8 cellular contexts compared by ENCODE assay signal in the genomic region with DNA sequence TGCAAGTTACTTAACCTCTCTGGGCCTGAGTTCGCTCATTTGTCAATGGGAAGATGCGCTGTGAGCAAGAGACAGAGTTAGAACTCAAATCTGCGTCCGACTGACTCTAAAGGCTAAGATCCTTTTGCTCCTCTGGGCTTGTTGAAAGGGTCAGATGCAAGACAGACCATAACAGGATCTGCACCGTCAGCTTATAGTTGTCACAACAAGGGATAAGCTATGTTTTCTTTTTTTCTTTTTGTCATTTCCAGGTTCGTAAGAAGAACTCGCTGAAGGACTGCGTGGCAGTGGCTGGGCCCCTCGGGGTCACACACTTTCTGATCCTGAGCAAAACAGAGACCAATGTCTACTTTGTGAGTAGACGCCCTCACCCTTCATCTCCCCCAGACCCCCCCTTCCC. TPM values are rescaled to one million over a fixed set of nuclear protein-coding genes. Genes with fewer than 3 reads are reported as not detected.
DNase-seq lines count a peak whose midpoint lies in the region; ATAC-seq, FAIRE-seq and TF ChIP-seq lines count a peak whose summit lies in the region.

No MANE protein-coding gene starts in this region.

- no peaks in the 10 kb centered on the region for H3K27me3 Mint-ChIP-seq in activated naive CD4-positive, alpha-beta T cell treated with anti-CD3 and anti-CD28 coated beads for 36 hours (ENCODE audit: low read depth)
- H3K27me3 Mint-ChIP-seq in activated naive CD8-positive, alpha-beta T cell treated with anti-CD3 and anti-CD28 coated beads, Interleukin-2, amount 50 U/mL, for 24 hours = peaks cover 2% of the 10 kb centered on the region

- H4K20me1 ChIP-seq in HepG2 (ENCODE audit: insufficient read depth, low read length) = peaks cover 2% of the 10 kb centered on the region; the same call in 1 of the 2 replicates

- no TSS peak for BruUV-seq in HepG2 (replicated peaks; lab: Mats Ljungman, UMichigan)

- TF ChIP-seq EP300 in HepG2 (IDR thresholded peaks at IDR 0.05; ENCODE audit: low read depth in 2 of 2, low read length in 2 of 2) (no peak), HepG2 (CRISPR knock-in tag; IDR thresholded peaks at IDR 0.05; ENCODE audit: borderline replicate concordance) (no peak), tibial nerve (IDR thresholded peaks at IDR 0.05) (no peak)

- H3K36me3 Mint-ChIP-seq in activated naive CD4-positive, alpha-beta T cell treated with anti-CD3 and anti-CD28 coated beads for 36 hours (ENCODE audit: low read depth) = peaks cover 49% of the 10 kb centered on the region
- H3K36me3 Mint-ChIP-seq in activated naive CD8-positive, alpha-beta T cell treated with anti-CD3 and anti-CD28 coated beads, Interleukin-2, amount 50 U/mL, for 24 hours (ENCODE audit: low read depth) = peaks cover 53% of the 10 kb centered on the region

- H3K9ac ChIP-seq in HepG2 (ENCODE audit: insufficient read depth, low read depth, low read length) = peak overlapping the region; percentile 96

- peak overlapping the region; percentile 94 for H3K4me2 ChIP-seq in HepG2 (ENCODE audit: low read depth, low read length)

- H3K4me3 ChIP-seq in HepG2 (replicated peaks in 1 of 3; ENCODE audit: insufficient read depth in 1 of 3, low read depth in 2 of 3, low read length in 3 of 3) (peak overlapping the region; percentile 76 to 91 (median 91)), tibial nerve (peak overlapping the region in 3 of 4 donors; percentile 74 to 82 (median 77))

- WGBS in HepG2 (ENCODE audit: low lambda C conversion rate) = 76% methylated on average over 10 of the region's 10 CpGs
- WGBS in tibial nerve, 2 donors = 76 to 81% methylated on average over 10 of the region's 10 CpGs

- no peak for TF ChIP-seq RAD21 in HepG2 (CRISPR knock-in tag; IDR thresholded peaks at IDR 0.05)

- POLR2A ChIA-PET in HepG2 (lab: Yijun Ruan, JAX) = no interaction called here

- H3K9me3 Mint-ChIP-seq in activated naive CD4-positive, alpha-beta T cell treated with anti-CD3 and anti-CD28 coated beads for 36 hours = no peaks in the 10 kb centered on the region
- H3K9me3 Mint-ChIP-seq in activated naive CD8-positive, alpha-beta T cell treated with anti-CD3 and anti-CD28 coated beads, Interleukin-2, amount 50 U/mL, for 24 hours = no peaks in the 10 kb centered on the region

- DNase-seq in activated naive CD4-positive, alpha-beta T cell treated with anti-CD3 and anti-CD28 coated beads for 36 hours = no peak
- DNase-seq in activated naive CD4-positive, alpha-beta T cell treated with anti-CD3 and anti-CD28 coated beads, Interleukin-2, amount 50 U/mL, for 16 hours = no peak
- DNase-seq in activated naive CD8-positive, alpha-beta T cell treated with anti-CD3 and anti-CD28 coated beads, Interleukin-2, amount 50 U/mL, for 24 hours = no peak
- DNase-seq in HepG2 (ENCODE audit: low spot score) = no peak
- no peak for DNase-seq in tibial nerve (ENCODE audit: low spot score in 2 of 2)
- DNase-seq in A172 (ENCODE audit: low spot score) = no peak

- ATAC-seq in activated naive CD8-positive, alpha-beta T cell treated with anti-CD3 and anti-CD28 coated beads, Interleukin-2, amount 50 U/mL, for 24 hours = no peak
- ATAC-seq in HepG2 (no peak), GM18867 (IDR thresholded peaks at IDR 0.05; ENCODE audit: unreplicated experiment) (no peak), HG03565 (IDR thresholded peaks at IDR 0.05; ENCODE audit: unreplicated experiment) (no peak)

- no peak for TF ChIP-seq CTCF in HepG2 (CRISPR knock-in tag; IDR thresholded peaks at IDR 0.05)
- TF ChIP-seq CTCF in tibial nerve (IDR thresholded peaks at IDR 0.05) = no peak

- no peaks in the 10 kb centered on the region for H3K9me3 ChIP-seq in HepG2 (ENCODE audit: low read length)
- H3K9me3 ChIP-seq in tibial nerve = no peaks in the 10 kb centered on the region

- H3K27ac Mint-ChIP-seq in activated naive CD4-positive, alpha-beta T cell treated with anti-CD3 and anti-CD28 coated beads for 36 hours = peak overlapping the region; percentile 85
- H3K27ac Mint-ChIP-seq in activated naive CD8-positive, alpha-beta T cell treated with anti-CD3 and anti-CD28 coated beads, Interleukin-2, amount 50 U/mL, for 24 hours = peak overlapping the region; percentile 100

- H2AFZ ChIP-seq in HepG2 (ENCODE audit: low read length) = no peak overlapping the region

- CTCF ChIA-PET in activated naive CD4-positive, alpha-beta T cell treated with anti-CD3 and anti-CD28 coated beads for 36 hours (lab: Charles Lee) = interaction anchor here (0.6 to 4.4 kb wide), 6 partner anchors 8 to 424 kb away, joined by 3 to 20 read pairs (median 6); partner anchors contain the start of gene EIF3G
- CTCF ChIA-PET in HepG2 (lab: Yijun Ruan, JAX; ENCODE audit: low intra/inter-chr PET ratio, low total read pairs) = no interaction called here

- in situ Hi-C loops in HepG2 (cut with HindIII; ENCODE audit: extremely low pct_ligation_motif_present, low pct_unique_long_range_greater_than_20kb) = no loop called here

- peaks cover 19% of the 10 kb centered on the region for H3K79me2 ChIP-seq in HepG2 (ENCODE audit: insufficient read depth, low read length)

- H3K4me1 Mint-ChIP-seq in activated naive CD4-positive, alpha-beta T cell treated with anti-CD3 and anti-CD28 coated beads for 36 hours (ENCODE audit: low read depth) = peaks cover 72% of the 10 kb centered on the region
- peaks cover 85% of the 10 kb centered on the region for H3K4me1 Mint-ChIP-seq in activated naive CD8-positive, alpha-beta T cell treated with anti-CD3 and anti-CD28 coated beads, Interleukin-2, amount 50 U/mL, for 24 hours

- H3K4me1 ChIP-seq in HepG2 (ENCODE audit: insufficient read depth, low read length) (peaks cover 41% of the 10 kb centered on the region), tibial nerve (peaks cover 0 to 26% (median 13%) of the 10 kb centered on the region in 4 donors)

- H3K27ac ChIP-seq in HepG2 (ENCODE audit: extremely low read length, insufficient read depth, low read length) = peak overlapping the region; percentile 82
- no peak overlapping the region for H3K27ac ChIP-seq in tibial nerve

- H3K36me3 ChIP-seq in HepG2 (replicated peaks in 1 of 2; ENCODE audit: control insufficient read depth in 1 of 2, insufficient read depth in 2 of 2, low read length in 2 of 2) = peaks cover 24 to 40% of the 10 kb centered on the region in 2 experiments
- H3K36me3 ChIP-seq in tibial nerve = peaks cover 11 to 50% (median 28%) of the 10 kb centered on the region in 3 donors

- no peak for FAIRE-seq in HepG2 (lab: Jason Lieb, UNC)

- H3K4me3 Mint-ChIP-seq in activated naive CD4-positive, alpha-beta T cell treated with anti-CD3 and anti-CD28 coated beads for 36 hours = peak overlapping the region; percentile 80
- H3K4me3 Mint-ChIP-seq in activated naive CD8-positive, alpha-beta T cell treated with anti-CD3 and anti-CD28 coated beads, Interleukin-2, amount 50 U/mL, for 24 hours = peak overlapping the region; percentile 94

- TF ChIP-seq POLR2A in HepG2 (IDR thresholded peaks at IDR 0.05; ENCODE audit: insufficient read depth in 1 of 2, low read depth in 2 of 2, low read length in 2 of 2) (no peak), tibial nerve (IDR thresholded peaks at IDR 0.05) (no peak)

- H3K27me3 ChIP-seq in HepG2 (ENCODE audit: control insufficient read depth in 1 of 2, insufficient read depth in 2 of 2, low read length in 2 of 2) (no peaks in the 10 kb centered on the region; a peak in 1 of 5 replicates), tibial nerve (no peaks in the 10 kb centered on the region)

- intact Hi-C loops in activated naive CD4-positive, alpha-beta T cell treated with anti-CD3 and anti-CD28 coated beads for 36 hours (cut with micrococcal nuclease) = loop anchor here (5.0 to 10.0 kb wide), 4 partner anchors 228 to 672 kb away; partner anchors contain the start of genes ICAM3, PIN1, RAVER1 and ZNF266
- intact Hi-C loops in HepG2 (cut with micrococcal nuclease; ENCODE audit: unreplicated experiment) = no loop called here

RNA-seq across cellular contexts. Expression of gene PPAN, which starts 1.1 kb away (rescaled TPM):
- total RNA-seq in activated naive CD4-positive, alpha-beta T cell treated with anti-CD3 and anti-CD28 coated beads for 36 hours = 10 to 100 TPM; 59.7 to 60.0 TPM
- total RNA-seq in HepG2 (2016; rRNA removed; fragmentation: Illumina TruSeq; extraction: Trizol) (23.9 and 36.2 TPM in 2 replicates), tibial nerve (10 to 100 TPM; 25.7 to 45.3 (median 35.8) TPM)
- total RNA-seq in HepG2 (2016; cell fraction: cytosol; rRNA removed; fragmentation: Illumina TruSeq; extraction: Trizol; ENCODE audit: low read depth) = 17.2 and 20.8 TPM in 2 replicates
- 22.0 and 41.0 TPM in 2 replicates for total RNA-seq in HepG2 (2016; cell fraction: insoluble cytoplasmic fraction; rRNA removed; fragmentation: Illumina TruSeq; extraction: Trizol)
- 19.3 and 20.0 TPM in 2 replicates for total RNA-seq in HepG2 (2016; cell fraction: membrane; rRNA removed; fragmentation: Illumina TruSeq; extraction: Trizol)
- 29.5 and 36.7 TPM in 2 replicates for total RNA-seq in HepG2 (2016; cell fraction: nucleus; rRNA removed; fragmentation: Illumina TruSeq; extraction: Trizol)
- polyA plus RNA-seq in HepG2 (2011; rRNA removed) = 41.9 and 53.5 TPM in 2 replicates
- 25.0 and 35.7 TPM in 2 replicates for polyA plus RNA-seq in HepG2 (2011; cell fraction: cytosol; rRNA removed)
- 105 and 138 TPM in 2 replicates for polyA plus RNA-seq in HepG2 (2011; cell fraction: nucleus; rRNA removed)
- polyA plus RNA-seq in HepG2 (2012) = 23.5 and 24.7 TPM in 2 replicates
- polyA plus RNA-seq in HepG2 (2016; cell fraction: cytosol; fragmentation: Illumina TruSeq; extraction: Trizol; ENCODE audit: low read depth) = 7.2 and 9.4 TPM in 2 replicates
- polyA plus RNA-seq in HepG2 (2016; cell fraction: insoluble cytoplasmic fraction; fragmentation: Illumina TruSeq; extraction: Trizol; ENCODE audit: low read depth) = 27.4 and 29.3 TPM in 2 replicates
- polyA plus RNA-seq in HepG2 (2016; cell fraction: membrane; fragmentation: Illumina TruSeq; extraction: Trizol; ENCODE audit: low read depth) = 9.2 and 10.0 TPM in 2 replicates
- 78.4 and 87.0 TPM in 2 replicates for polyA plus RNA-seq in HepG2 (2016; cell fraction: nucleus; fragmentation: Illumina TruSeq; extraction: Trizol; ENCODE audit: insufficient read depth, low read depth)
- 133 and 258 TPM in 2 replicates for polyA minus RNA-seq in HepG2 (2011; rRNA and poly(A)+ RNA removed; ENCODE audit: low replicate concordance)
- 18.6 and 19.3 TPM in 2 replicates for polyA minus RNA-seq in HepG2 (2011; cell fraction: cytosol; rRNA and poly(A)+ RNA removed)
- 54.0 and 63.7 TPM in 2 replicates for polyA minus RNA-seq in HepG2 (2011; cell fraction: nucleus; rRNA and poly(A)+ RNA removed)
- 27.6 and 34.6 TPM in 2 replicates for total RNA-seq in A172 (2014; rRNA removed; shearing (Covaris generic))

RNA-seq across cellular contexts. Expression of gene P2RY11, which starts 4.2 kb away (rescaled TPM):
- total RNA-seq in activated naive CD4-positive, alpha-beta T cell treated with anti-CD3 and anti-CD28 coated beads for 36 hours = 10 to 100 TPM; 11.8 to 12.2 TPM
- total RNA-seq in HepG2 (2016; rRNA removed; fragmentation: Illumina TruSeq; extraction: Trizol) (1.5 and 4.0 TPM in 2 replicates), tibial nerve (10 to 100 TPM in 1 of 4 donors, 1 to 10 TPM in 3; 2.1 to 19.5 (median 4.2) TPM)
- 0.44 and 0.51 TPM in 2 replicates for total RNA-seq in HepG2 (2016; cell fraction: cytosol; rRNA removed; fragmentation: Illumina TruSeq; extraction: Trizol; ENCODE audit: low read depth)
- 1.2 and 3.7 TPM in 2 replicates for total RNA-seq in HepG2 (2016; cell fraction: insoluble cytoplasmic fraction; rRNA removed; fragmentation: Illumina TruSeq; extraction: Trizol)
- 1.00 and 1.3 TPM in 2 replicates for total RNA-seq in HepG2 (2016; cell fraction: membrane; rRNA removed; fragmentation: Illumina TruSeq; extraction: Trizol)
- 3.5 and 5.0 TPM in 2 replicates for total RNA-seq in HepG2 (2016; cell fraction: nucleus; rRNA removed; fragmentation: Illumina TruSeq; extraction: Trizol)
- 7.8 and 13.2 TPM in 2 replicates for polyA plus RNA-seq in HepG2 (2011; rRNA removed)
- 3.7 and 6.4 TPM in 2 replicates for polyA plus RNA-seq in HepG2 (2011; cell fraction: cytosol; rRNA removed)
- 54.8 and 89.7 TPM in 2 replicates for polyA plus RNA-seq in HepG2 (2011; cell fraction: nucleus; rRNA removed)
- polyA plus RNA-seq in HepG2 (2012) = 9.0 and 12.8 TPM in 2 replicates
- 0.51 and 0.64 TPM in 2 replicates for polyA plus RNA-seq in HepG2 (2016; cell fraction: cytosol; fragmentation: Illumina TruSeq; extraction: Trizol; ENCODE audit: low read depth)
- polyA plus RNA-seq in HepG2 (2016; cell fraction: insoluble cytoplasmic fraction; fragmentation: Illumina TruSeq; extraction: Trizol; ENCODE audit: low read depth) = 2.7 and 3.1 TPM in 2 replicates
- 0.66 and 0.74 TPM in 2 replicates for polyA plus RNA-seq in HepG2 (2016; cell fraction: membrane; fragmentation: Illumina TruSeq; extraction: Trizol; ENCODE audit: low read depth)
- 26.8 and 36.2 TPM in 2 replicates for polyA plus RNA-seq in HepG2 (2016; cell fraction: nucleus; fragmentation: Illumina TruSeq; extraction: Trizol; ENCODE audit: insufficient read depth, low read depth)
- 18.1 and 21.5 TPM in 2 replicates for polyA minus RNA-seq in HepG2 (2011; rRNA and poly(A)+ RNA removed; ENCODE audit: low replicate concordance)
- polyA minus RNA-seq in HepG2 (2011; cell fraction: cytosol; rRNA and poly(A)+ RNA removed) = 5.4 and 5.5 TPM in 2 replicates
- 8.0 and 12.6 TPM in 2 replicates for polyA minus RNA-seq in HepG2 (2011; cell fraction: nucleus; rRNA and poly(A)+ RNA removed)
- 1.5 and 2.9 TPM in 2 replicates for total RNA-seq in A172 (2014; rRNA removed; shearing (Covaris generic))

RNA-seq across cellular contexts. Expression of gene ANGPTL6, which starts 4.8 kb away (rescaled TPM):
- total RNA-seq in activated naive CD4-positive, alpha-beta T cell treated with anti-CD3 and anti-CD28 coated beads for 36 hours = 10 to 100 TPM; 18.6 to 20.7 TPM
- 0.15 TPM in 1 of 2 replicates, not detected in the other for total RNA-seq in HepG2 (2016; rRNA removed; fragmentation: Illumina TruSeq; extraction: Trizol)
- total RNA-seq in HepG2 (2016; cell fraction: cytosol; rRNA removed; fragmentation: Illumina TruSeq; extraction: Trizol; ENCODE audit: low read depth) = not detected in 2 replicates
- total RNA-seq in HepG2 (2016; cell fraction: insoluble cytoplasmic fraction; rRNA removed; fragmentation: Illumina TruSeq; extraction: Trizol) = 0.24 TPM in 1 of 2 replicates, not detected in the other
- 0.14 TPM in 1 of 2 replicates, not detected in the other for total RNA-seq in HepG2 (2016; cell fraction: membrane; rRNA removed; fragmentation: Illumina TruSeq; extraction: Trizol)
- total RNA-seq in HepG2 (2016; cell fraction: nucleus; rRNA removed; fragmentation: Illumina TruSeq; extraction: Trizol) = 0.31 TPM in 1 of 2 replicates, not detected in the other
- 1.4 and 2.2 TPM in 2 replicates for polyA plus RNA-seq in HepG2 (2011; rRNA removed)
- polyA plus RNA-seq in HepG2 (2011; cell fraction: cytosol; rRNA removed) = 1.8 and 2.1 TPM in 2 replicates
- 4.3 and 5.8 TPM in 2 replicates for polyA plus RNA-seq in HepG2 (2011; cell fraction: nucleus; rRNA removed)
- 0.85 and 1.0 TPM in 2 replicates for polyA plus RNA-seq in HepG2 (2012)
- 0.18 and 0.20 TPM in 2 replicates for polyA plus RNA-seq in HepG2 (2016; cell fraction: cytosol; fragmentation: Illumina TruSeq; extraction: Trizol; ENCODE audit: low read depth)
- 0.16 TPM in 1 of 2 replicates, not detected in the other for polyA plus RNA-seq in HepG2 (2016; cell fraction: insoluble cytoplasmic fraction; fragmentation: Illumina TruSeq; extraction: Trizol; ENCODE audit: low read depth)
- 0.09 TPM in 1 of 2 replicates, not detected in the other for polyA plus RNA-seq in HepG2 (2016; cell fraction: membrane; fragmentation: Illumina TruSeq; extraction: Trizol; ENCODE audit: low read depth)
- 0.70 TPM in 1 of 2 replicates, not detected in the other for polyA plus RNA-seq in HepG2 (2016; cell fraction: nucleus; fragmentation: Illumina TruSeq; extraction: Trizol; ENCODE audit: insufficient read depth, low read depth)
- 0.30 and 0.96 TPM in 2 replicates for polyA minus RNA-seq in HepG2 (2011; rRNA and poly(A)+ RNA removed; ENCODE audit: low replicate concordance)
- 0.53 and 0.89 TPM in 2 replicates for polyA minus RNA-seq in HepG2 (2011; cell fraction: cytosol; rRNA and poly(A)+ RNA removed)
- 0.25 and 0.52 TPM in 2 replicates for polyA minus RNA-seq in HepG2 (2011; cell fraction: nucleus; rRNA and poly(A)+ RNA removed)
- under 1 TPM in 3 of 4 donors, not detected in 1; 0.21 to 0.60 (median 0.22) TPM for total RNA-seq in tibial nerve
- 0.47 and 0.86 TPM in 2 replicates for total RNA-seq in A172 (2014; rRNA removed; shearing (Covaris generic))

RNA-seq across cellular contexts. Expression of gene EIF3G, which starts 12.4 kb away (rescaled TPM):
- 100 to 1,000 TPM; 213 to 222 TPM for total RNA-seq in activated naive CD4-positive, alpha-beta T cell treated with anti-CD3 and anti-CD28 coated beads for 36 hours
- 173 and 206 TPM in 2 replicates for total RNA-seq in HepG2 (2016; rRNA removed; fragmentation: Illumina TruSeq; extraction: Trizol)
- 168 and 195 TPM in 2 replicates for total RNA-seq in HepG2 (2016; cell fraction: cytosol; rRNA removed; fragmentation: Illumina TruSeq; extraction: Trizol; ENCODE audit: low read depth)
- total RNA-seq in HepG2 (2016; cell fraction: insoluble cytoplasmic fraction; rRNA removed; fragmentation: Illumina TruSeq; extraction: Trizol) = 150 and 220 TPM in 2 replicates
- total RNA-seq in HepG2 (2016; cell fraction: membrane; rRNA removed; fragmentation: Illumina TruSeq; extraction: Trizol) = 162 and 175 TPM in 2 replicates
- 111 and 116 TPM in 2 replicates for total RNA-seq in HepG2 (2016; cell fraction: nucleus; rRNA removed; fragmentation: Illumina TruSeq; extraction: Trizol)
- polyA plus RNA-seq in HepG2 (2011; rRNA removed) = 135 and 141 TPM in 2 replicates
- polyA plus RNA-seq in HepG2 (2011; cell fraction: cytosol; rRNA removed) = 116 and 159 TPM in 2 replicates
- 984 and 1,211 TPM in 2 replicates for polyA plus RNA-seq in HepG2 (2011; cell fraction: nucleus; rRNA removed)
- 126 and 143 TPM in 2 replicates for polyA plus RNA-seq in HepG2 (2012)
- 131 and 139 TPM in 2 replicates for polyA plus RNA-seq in HepG2 (2016; cell fraction: cytosol; fragmentation: Illumina TruSeq; extraction: Trizol; ENCODE audit: low read depth)
- polyA plus RNA-seq in HepG2 (2016; cell fraction: insoluble cytoplasmic fraction; fragmentation: Illumina TruSeq; extraction: Trizol; ENCODE audit: low read depth) = 150 and 174 TPM in 2 replicates
- 143 and 147 TPM in 2 replicates for polyA plus RNA-seq in HepG2 (2016; cell fraction: membrane; fragmentation: Illumina TruSeq; extraction: Trizol; ENCODE audit: low read depth)
- 284 and 296 TPM in 2 replicates for polyA plus RNA-seq in HepG2 (2016; cell fraction: nucleus; fragmentation: Illumina TruSeq; extraction: Trizol; ENCODE audit: insufficient read depth, low read depth)
- polyA minus RNA-seq in HepG2 (2011; rRNA and poly(A)+ RNA removed; ENCODE audit: low replicate concordance) = 86.0 and 105 TPM in 2 replicates
- polyA minus RNA-seq in HepG2 (2011; cell fraction: cytosol; rRNA and poly(A)+ RNA removed) = 35.8 and 39.9 TPM in 2 replicates
- polyA minus RNA-seq in HepG2 (2011; cell fraction: nucleus; rRNA and poly(A)+ RNA removed) = 64.5 and 67.1 TPM in 2 replicates
- 100 to 1,000 TPM; 263 to 326 (median 290) TPM for total RNA-seq in tibial nerve
- total RNA-seq in A172 (2014; rRNA removed; shearing (Covaris generic)) = 305 and 379 TPM in 2 replicates

RNA-seq across cellular contexts. Expression of gene SHFL, which starts 21.1 kb away (rescaled TPM):
- 10 to 100 TPM; 28.3 to 31.9 TPM for total RNA-seq in activated naive CD4-positive, alpha-beta T cell treated with anti-CD3 and anti-CD28 coated beads for 36 hours
- total RNA-seq in HepG2 (2016; rRNA removed; fragmentation: Illumina TruSeq; extraction: Trizol) = 8.9 and 12.3 TPM in 2 replicates
- 7.9 and 8.8 TPM in 2 replicates for total RNA-seq in HepG2 (2016; cell fraction: cytosol; rRNA removed; fragmentation: Illumina TruSeq; extraction: Trizol; ENCODE audit: low read depth)
- total RNA-seq in HepG2 (2016; cell fraction: insoluble cytoplasmic fraction; rRNA removed; fragmentation: Illumina TruSeq; extraction: Trizol) = 9.0 and 12.8 TPM in 2 replicates
- total RNA-seq in HepG2 (2016; cell fraction: membrane; rRNA removed; fragmentation: Illumina TruSeq; extraction: Trizol) = 14.0 and 14.3 TPM in 2 replicates
- total RNA-seq in HepG2 (2016; cell fraction: nucleus; rRNA removed; fragmentation: Illumina TruSeq; extraction: Trizol) = 8.6 and 11.4 TPM in 2 replicates
- 36.4 and 47.5 TPM in 2 replicates for polyA plus RNA-seq in HepG2 (2011; rRNA removed)
- polyA plus RNA-seq in HepG2 (2011; cell fraction: cytosol; rRNA removed) = 25.4 and 30.5 TPM in 2 replicates
- 157 and 161 TPM in 2 replicates for polyA plus RNA-seq in HepG2 (2011; cell fraction: nucleus; rRNA removed)
- 11.5 and 18.6 TPM in 2 replicates for polyA plus RNA-seq in HepG2 (2012)
- polyA plus RNA-seq in HepG2 (2016; cell fraction: cytosol; fragmentation: Illumina TruSeq; extraction: Trizol; ENCODE audit: low read depth) = 9.0 and 10.1 TPM in 2 replicates
- polyA plus RNA-seq in HepG2 (2016; cell fraction: insoluble cytoplasmic fraction; fragmentation: Illumina TruSeq; extraction: Trizol; ENCODE audit: low read depth) = 12.6 and 14.6 TPM in 2 replicates
- 13.7 and 14.9 TPM in 2 replicates for polyA plus RNA-seq in HepG2 (2016; cell fraction: membrane; fragmentation: Illumina TruSeq; extraction: Trizol; ENCODE audit: low read depth)
- polyA plus RNA-seq in HepG2 (2016; cell fraction: nucleus; fragmentation: Illumina TruSeq; extraction: Trizol; ENCODE audit: insufficient read depth, low read depth) = 35.0 and 36.4 TPM in 2 replicates
- polyA minus RNA-seq in HepG2 (2011; rRNA and poly(A)+ RNA removed; ENCODE audit: low replicate concordance) = 19.0 and 19.3 TPM in 2 replicates
- 13.9 and 15.2 TPM in 2 replicates for polyA minus RNA-seq in HepG2 (2011; cell fraction: cytosol; rRNA and poly(A)+ RNA removed)
- polyA minus RNA-seq in HepG2 (2011; cell fraction: nucleus; rRNA and poly(A)+ RNA removed) = 18.2 and 21.1 TPM in 2 replicates
- 10 to 100 TPM; 25.1 to 58.6 (median 43.4) TPM for total RNA-seq in tibial nerve
- 16.5 and 20.4 TPM in 2 replicates for total RNA-seq in A172 (2014; rRNA removed; shearing (Covaris generic))

Comparison
In these comparisons a context has a peak if more than half of its experiments do, and no peak if none do; other contexts are left out.
1. RNA of gene ANGPTL6, which starts 4.8 kb away (total RNA-seq): 18.6 to 20.7 TPM in activated naive CD4-positive, alpha-beta T cell treated with anti-CD3 and anti-CD28 coated beads for 36 hours; 0.47 to 0.86 TPM in A172, 0.21 to 0.60 TPM in tibial nerve and 0.14 to 0.31 TPM in HepG2; every median in the first group is over 10 times any median in the second.